Comparison of ENCODE assay signal across 20 cellular contexts in genomic region chr2:24385366-24385765, GRCh38.
"Had no signal": no experiment of that assay in that cellular context is flagged by ENCODE, and none has a peak within 500 bp of the region (broad histone marks: within the 10 kb centered on the region; RNA-seq: fewer than 3 reads in every experiment).

No MANE protein-coding gene starts in this region.

- DNase-seq: cortex of kidney; effector memory CD8-positive, alpha-beta T cell; left ventricle myocardium superior; lower lobe of right lung; natural killer cell; occipital lobe; ovary; posterior cingulate gyrus; psoas muscle; right cardiac atrium; sigmoid colon; stimulated activated CD4-positive, alpha-beta T cell treated with anti-CD3 and anti-CD28 coated beads, Interleukin-2, amount 100 ng/mL, for 24 hours; stimulated activated CD4-positive, alpha-beta T cell treated with anti-CD3 and anti-CD28 coated beads, Interleukin-4, amount 100 ng/mL, for 24 hours; trophoblast cell had no signal

- H3K27ac Mint-ChIP-seq: effector memory CD8-positive, alpha-beta T cell; memory B cell; natural killer cell; stimulated activated memory B cell treated with anti-CD40 and anti-IgM and Interleukin-4, amounts not matched to agents 10 μg/mL and 1 μg/mL and 100 μg/mL, for 72 hours; stimulated activated naive CD8-positive, alpha-beta T cell treated with anti-CD3 and anti-CD28 coated beads, Interleukin-15, Interleukin-2, amounts not matched to agents 100 ng/mL and 50 ng/mL, for 24 hours had no signal

- H3K4me3 Mint-ChIP-seq: effector memory CD8-positive, alpha-beta T cell; memory B cell; natural killer cell; stimulated activated memory B cell treated with anti-CD40 and anti-IgM and Interleukin-4, amounts not matched to agents 10 μg/mL and 1 μg/mL and 100 μg/mL, for 72 hours; stimulated activated naive CD8-positive, alpha-beta T cell treated with anti-CD3 and anti-CD28 coated beads, Interleukin-15, Interleukin-2, amounts not matched to agents 100 ng/mL and 50 ng/mL, for 24 hours had no signal

- H3K9me3 Mint-ChIP-seq: effector memory CD8-positive, alpha-beta T cell; memory B cell; natural killer cell; stimulated activated memory B cell treated with anti-CD40 and anti-IgM and Interleukin-4, amounts not matched to agents 10 μg/mL and 1 μg/mL and 100 μg/mL, for 72 hours; stimulated activated naive CD8-positive, alpha-beta T cell treated with anti-CD3 and anti-CD28 coated beads, Interleukin-15, Interleukin-2, amounts not matched to agents 100 ng/mL and 50 ng/mL, for 24 hours had no signal

- ATAC-seq: effector memory CD8-positive, alpha-beta T cell; left ventricle myocardium superior; lower lobe of right lung; natural killer cell; psoas muscle; right cardiac atrium; stimulated activated memory B cell treated with anti-CD40 and anti-IgM and Interleukin-4, amounts not matched to agents 10 μg/mL and 1 μg/mL and 100 μg/mL, for 72 hours had no signal

- H3K4me3 ChIP-seq: esophagus muscularis mucosa, lower lobe of right lung, ovary, psoas muscle, sigmoid colon, suprapubic skin, vagina had no signal

- H3K27me3 Mint-ChIP-seq: effector memory CD8-positive, alpha-beta T cell; memory B cell; stimulated activated memory B cell treated with anti-CD40 and anti-IgM and Interleukin-4, amounts not matched to agents 10 μg/mL and 1 μg/mL and 100 μg/mL, for 72 hours; stimulated activated naive CD8-positive, alpha-beta T cell treated with anti-CD3 and anti-CD28 coated beads, Interleukin-15, Interleukin-2, amounts not matched to agents 100 ng/mL and 50 ng/mL, for 24 hours had no signal

- H3K4me1 Mint-ChIP-seq: memory B cell; natural killer cell; stimulated activated memory B cell treated with anti-CD40 and anti-IgM and Interleukin-4, amounts not matched to agents 10 μg/mL and 1 μg/mL and 100 μg/mL, for 72 hours had no signal
